1 cellular context compared by ENCODE assay signal in the genomic region with DNA sequence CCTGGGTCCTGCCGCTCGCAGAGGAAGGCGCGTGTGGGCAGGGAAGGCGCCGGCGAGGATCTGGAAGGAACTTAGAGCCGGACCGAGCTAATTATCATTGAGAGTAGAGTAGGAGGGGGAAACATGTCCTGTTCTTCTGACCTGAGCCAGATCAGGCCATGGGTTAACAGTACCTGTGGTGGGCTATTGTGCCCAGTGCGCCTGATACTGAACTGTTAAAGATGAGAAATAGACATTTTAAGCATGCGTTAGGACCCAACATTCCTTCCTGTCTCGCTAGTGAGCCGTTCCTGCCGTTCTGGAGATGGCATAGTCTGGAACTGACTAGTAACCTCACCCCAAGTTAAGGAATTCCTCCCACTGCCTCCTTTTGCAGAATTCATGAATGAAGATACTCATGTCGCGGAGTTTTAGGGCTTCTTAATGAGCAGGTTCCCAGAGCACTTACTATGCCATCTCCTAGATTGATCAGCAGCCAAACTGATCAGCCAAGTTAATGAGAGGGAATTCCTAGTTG.
TF ChIP-seq lines count a peak whose summit lies in the region.

No MANE protein-coding gene starts in this region.

TF ChIP-seq in K562, 482 proteins besides CTCF, POLR2A, EP300 and RAD21:
- TF ChIP-seq ZNF583 (CRISPR knock-in tag; IDR thresholded peaks at IDR 0.05), result 0 out of 2 replicates have a peak, but pooled peaks have one; percentile 2
- TF ChIP-seq NR2C2 (CRISPR knock-in tag; IDR thresholded peaks at IDR 0.05), result 0 out of 2 replicates have a peak, but pooled peaks have one; percentile 57
- no peak for TF ChIP-seq NR2C2 (tag; IDR thresholded peaks at IDR 0.05)
- TF ChIP-seq, protein P1, sequence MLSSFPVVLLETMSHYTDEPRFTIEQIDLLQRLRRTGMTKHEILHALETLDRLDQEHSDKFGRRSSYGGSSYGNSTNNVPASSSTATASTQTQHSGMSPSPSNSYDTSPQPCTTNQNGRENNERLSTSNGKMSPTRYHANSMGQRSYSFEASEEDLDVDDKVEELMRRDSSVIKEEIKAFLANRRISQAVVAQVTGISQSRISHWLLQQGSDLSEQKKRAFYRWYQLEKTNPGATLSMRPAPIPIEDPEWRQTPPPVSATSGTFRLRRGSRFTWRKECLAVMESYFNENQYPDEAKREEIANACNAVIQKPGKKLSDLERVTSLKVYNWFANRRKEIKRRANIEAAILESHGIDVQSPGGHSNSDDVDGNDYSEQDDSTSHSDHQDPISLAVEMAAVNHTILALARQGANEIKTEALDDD (IDR thresholded peaks at IDR 0.05), result peak; percentile 52; the same call in 1 of the 2 replicates
- TF ChIP-seq, protein P2, sequence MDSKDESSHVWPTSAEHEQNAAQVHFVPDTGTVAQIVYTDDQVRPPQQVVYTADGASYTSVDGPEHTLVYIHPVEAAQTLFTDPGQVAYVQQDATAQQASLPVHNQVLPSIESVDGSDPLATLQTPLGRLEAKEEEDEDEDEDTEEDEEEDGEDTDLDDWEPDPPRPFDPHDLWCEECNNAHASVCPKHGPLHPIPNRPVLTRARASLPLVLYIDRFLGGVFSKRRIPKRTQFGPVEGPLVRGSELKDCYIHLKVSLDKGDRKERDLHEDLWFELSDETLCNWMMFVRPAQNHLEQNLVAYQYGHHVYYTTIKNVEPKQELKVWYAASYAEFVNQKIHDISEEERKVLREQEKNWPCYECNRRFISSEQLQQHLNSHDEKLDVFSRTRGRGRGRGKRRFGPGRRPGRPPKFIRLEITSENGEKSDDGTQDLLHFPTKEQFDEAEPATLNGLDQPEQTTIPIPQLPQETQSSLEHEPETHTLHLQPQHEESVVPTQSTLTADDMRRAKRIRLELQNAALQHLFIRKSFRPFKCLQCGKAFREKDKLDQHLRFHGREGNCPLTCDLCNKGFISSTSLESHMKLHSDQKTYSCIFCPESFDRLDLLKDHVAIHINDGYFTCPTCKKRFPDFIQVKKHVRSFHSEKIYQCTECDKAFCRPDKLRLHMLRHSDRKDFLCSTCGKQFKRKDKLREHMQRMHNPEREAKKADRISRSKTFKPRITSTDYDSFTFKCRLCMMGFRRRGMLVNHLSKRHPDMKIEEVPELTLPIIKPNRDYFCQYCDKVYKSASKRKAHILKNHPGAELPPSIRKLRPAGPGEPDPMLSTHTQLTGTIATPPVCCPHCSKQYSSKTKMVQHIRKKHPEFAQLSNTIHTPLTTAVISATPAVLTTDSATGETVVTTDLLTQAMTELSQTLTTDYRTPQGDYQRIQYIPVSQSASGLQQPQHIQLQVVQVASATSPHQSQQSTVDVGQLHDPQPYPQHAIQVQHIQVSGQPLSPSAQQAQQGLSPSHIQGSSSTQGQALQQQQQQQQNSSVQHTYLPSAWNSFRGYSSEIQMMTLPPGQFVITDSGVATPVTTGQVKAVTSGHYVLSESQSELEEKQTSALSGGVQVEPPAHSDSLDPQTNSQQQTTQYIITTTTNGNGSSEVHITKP (IDR thresholded peaks at IDR 0.05; ENCODE audit: partially characterized antibody), result peak; percentile 54
- 0 out of 2 replicates have a peak, but pooled peaks have one; percentile 25 for TF ChIP-seq HDGF (IDR thresholded peaks at IDR 0.05)
- no peak for TF ChIP-seq KAT8 (IDR thresholded peaks at IDR 0.05; ENCODE audit: low read depth)
- TF ChIP-seq, protein P3, sequence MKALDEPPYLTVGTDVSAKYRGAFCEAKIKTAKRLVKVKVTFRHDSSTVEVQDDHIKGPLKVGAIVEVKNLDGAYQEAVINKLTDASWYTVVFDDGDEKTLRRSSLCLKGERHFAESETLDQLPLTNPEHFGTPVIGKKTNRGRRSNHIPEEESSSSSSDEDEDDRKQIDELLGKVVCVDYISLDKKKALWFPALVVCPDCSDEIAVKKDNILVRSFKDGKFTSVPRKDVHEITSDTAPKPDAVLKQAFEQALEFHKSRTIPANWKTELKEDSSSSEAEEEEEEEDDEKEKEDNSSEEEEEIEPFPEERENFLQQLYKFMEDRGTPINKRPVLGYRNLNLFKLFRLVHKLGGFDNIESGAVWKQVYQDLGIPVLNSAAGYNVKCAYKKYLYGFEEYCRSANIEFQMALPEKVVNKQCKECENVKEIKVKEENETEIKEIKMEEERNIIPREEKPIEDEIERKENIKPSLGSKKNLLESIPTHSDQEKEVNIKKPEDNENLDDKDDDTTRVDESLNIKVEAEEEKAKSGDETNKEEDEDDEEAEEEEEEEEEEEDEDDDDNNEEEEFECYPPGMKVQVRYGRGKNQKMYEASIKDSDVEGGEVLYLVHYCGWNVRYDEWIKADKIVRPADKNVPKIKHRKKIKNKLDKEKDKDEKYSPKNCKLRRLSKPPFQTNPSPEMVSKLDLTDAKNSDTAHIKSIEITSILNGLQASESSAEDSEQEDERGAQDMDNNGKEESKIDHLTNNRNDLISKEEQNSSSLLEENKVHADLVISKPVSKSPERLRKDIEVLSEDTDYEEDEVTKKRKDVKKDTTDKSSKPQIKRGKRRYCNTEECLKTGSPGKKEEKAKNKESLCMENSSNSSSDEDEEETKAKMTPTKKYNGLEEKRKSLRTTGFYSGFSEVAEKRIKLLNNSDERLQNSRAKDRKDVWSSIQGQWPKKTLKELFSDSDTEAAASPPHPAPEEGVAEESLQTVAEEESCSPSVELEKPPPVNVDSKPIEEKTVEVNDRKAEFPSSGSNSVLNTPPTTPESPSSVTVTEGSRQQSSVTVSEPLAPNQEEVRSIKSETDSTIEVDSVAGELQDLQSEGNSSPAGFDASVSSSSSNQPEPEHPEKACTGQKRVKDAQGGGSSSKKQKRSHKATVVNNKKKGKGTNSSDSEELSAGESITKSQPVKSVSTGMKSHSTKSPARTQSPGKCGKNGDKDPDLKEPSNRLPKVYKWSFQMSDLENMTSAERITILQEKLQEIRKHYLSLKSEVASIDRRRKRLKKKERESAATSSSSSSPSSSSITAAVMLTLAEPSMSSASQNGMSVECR (CRISPR knock-in tag; IDR thresholded peaks at IDR 0.05), result peak; percentile 3; the same call in 1 of the 2 replicates
- TF ChIP-seq ARID1B (IDR thresholded peaks at IDR 0.05), result no peak
- TF ChIP-seq, protein P4, sequence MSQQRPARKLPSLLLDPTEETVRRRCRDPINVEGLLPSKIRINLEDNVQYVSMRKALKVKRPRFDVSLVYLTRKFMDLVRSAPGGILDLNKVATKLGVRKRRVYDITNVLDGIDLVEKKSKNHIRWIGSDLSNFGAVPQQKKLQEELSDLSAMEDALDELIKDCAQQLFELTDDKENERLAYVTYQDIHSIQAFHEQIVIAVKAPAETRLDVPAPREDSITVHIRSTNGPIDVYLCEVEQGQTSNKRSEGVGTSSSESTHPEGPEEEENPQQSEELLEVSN (IDR thresholded peaks at IDR 0.05; ENCODE audit: borderline replicate concordance in 1 of 2, extremely low read depth in 1 of 2, insufficient read depth in 1 of 2, insufficient read length in 1 of 2, low read depth in 1 of 2, low read length in 1 of 2, poor library complexity in 1 of 2, severe bottlenecking in 1 of 2), result peak in 1 of 2 experiments; percentile 59
- TF ChIP-seq ZNF232 (CRISPR knock-in tag; IDR thresholded peaks at IDR 0.05), result 0 out of 2 replicates have a peak, but pooled peaks have one; percentile 51
- TF ChIP-seq, protein P5, sequence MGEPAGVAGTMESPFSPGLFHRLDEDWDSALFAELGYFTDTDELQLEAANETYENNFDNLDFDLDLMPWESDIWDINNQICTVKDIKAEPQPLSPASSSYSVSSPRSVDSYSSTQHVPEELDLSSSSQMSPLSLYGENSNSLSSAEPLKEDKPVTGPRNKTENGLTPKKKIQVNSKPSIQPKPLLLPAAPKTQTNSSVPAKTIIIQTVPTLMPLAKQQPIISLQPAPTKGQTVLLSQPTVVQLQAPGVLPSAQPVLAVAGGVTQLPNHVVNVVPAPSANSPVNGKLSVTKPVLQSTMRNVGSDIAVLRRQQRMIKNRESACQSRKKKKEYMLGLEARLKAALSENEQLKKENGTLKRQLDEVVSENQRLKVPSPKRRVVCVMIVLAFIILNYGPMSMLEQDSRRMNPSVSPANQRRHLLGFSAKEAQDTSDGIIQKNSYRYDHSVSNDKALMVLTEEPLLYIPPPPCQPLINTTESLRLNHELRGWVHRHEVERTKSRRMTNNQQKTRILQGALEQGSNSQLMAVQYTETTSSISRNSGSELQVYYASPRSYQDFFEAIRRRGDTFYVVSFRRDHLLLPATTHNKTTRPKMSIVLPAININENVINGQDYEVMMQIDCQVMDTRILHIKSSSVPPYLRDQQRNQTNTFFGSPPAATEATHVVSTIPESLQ (CRISPR knock-in tag; IDR thresholded peaks at IDR 0.05), result 0 out of 2 replicates have a peak, but pooled peaks have one; percentile 49
- TF ChIP-seq NFE2 (IDR thresholded peaks at IDR 0.05; ENCODE audit: low read depth), result no peak
- TF ChIP-seq, protein P6, sequence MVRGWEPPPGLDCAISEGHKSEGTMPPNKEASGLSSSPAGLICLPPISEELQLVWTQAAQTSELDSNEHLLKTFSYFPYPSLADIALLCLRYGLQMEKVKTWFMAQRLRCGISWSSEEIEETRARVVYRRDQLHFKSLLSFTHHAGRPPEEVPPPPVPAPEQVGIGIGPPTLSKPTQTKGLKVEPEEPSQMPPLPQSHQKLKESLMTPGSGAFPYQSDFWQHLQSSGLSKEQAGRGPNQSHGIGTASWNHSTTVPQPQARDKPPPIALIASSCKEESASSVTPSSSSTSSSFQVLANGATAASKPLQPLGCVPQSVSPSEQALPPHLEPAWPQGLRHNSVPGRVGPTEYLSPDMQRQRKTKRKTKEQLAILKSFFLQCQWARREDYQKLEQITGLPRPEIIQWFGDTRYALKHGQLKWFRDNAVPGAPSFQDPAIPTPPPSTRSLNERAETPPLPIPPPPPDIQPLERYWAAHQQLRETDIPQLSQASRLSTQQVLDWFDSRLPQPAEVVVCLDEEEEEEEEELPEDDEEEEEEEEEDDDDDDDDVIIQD (CRISPR knock-in tag; IDR thresholded peaks at IDR 0.05), result no peak
- TF ChIP-seq, protein P7, sequence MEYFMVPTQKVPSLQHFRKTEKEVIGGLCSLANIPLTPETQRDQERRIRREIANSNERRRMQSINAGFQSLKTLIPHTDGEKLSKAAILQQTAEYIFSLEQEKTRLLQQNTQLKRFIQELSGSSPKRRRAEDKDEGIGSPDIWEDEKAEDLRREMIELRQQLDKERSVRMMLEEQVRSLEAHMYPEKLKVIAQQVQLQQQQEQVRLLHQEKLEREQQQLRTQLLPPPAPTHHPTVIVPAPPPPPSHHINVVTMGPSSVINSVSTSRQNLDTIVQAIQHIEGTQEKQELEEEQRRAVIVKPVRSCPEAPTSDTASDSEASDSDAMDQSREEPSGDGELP (CRISPR knock-in tag; IDR thresholded peaks at IDR 0.05; ENCODE audit: borderline replicate concordance), result peak; percentile 21; the same call in 1 of the 2 replicates
- TF ChIP-seq, protein P8, sequence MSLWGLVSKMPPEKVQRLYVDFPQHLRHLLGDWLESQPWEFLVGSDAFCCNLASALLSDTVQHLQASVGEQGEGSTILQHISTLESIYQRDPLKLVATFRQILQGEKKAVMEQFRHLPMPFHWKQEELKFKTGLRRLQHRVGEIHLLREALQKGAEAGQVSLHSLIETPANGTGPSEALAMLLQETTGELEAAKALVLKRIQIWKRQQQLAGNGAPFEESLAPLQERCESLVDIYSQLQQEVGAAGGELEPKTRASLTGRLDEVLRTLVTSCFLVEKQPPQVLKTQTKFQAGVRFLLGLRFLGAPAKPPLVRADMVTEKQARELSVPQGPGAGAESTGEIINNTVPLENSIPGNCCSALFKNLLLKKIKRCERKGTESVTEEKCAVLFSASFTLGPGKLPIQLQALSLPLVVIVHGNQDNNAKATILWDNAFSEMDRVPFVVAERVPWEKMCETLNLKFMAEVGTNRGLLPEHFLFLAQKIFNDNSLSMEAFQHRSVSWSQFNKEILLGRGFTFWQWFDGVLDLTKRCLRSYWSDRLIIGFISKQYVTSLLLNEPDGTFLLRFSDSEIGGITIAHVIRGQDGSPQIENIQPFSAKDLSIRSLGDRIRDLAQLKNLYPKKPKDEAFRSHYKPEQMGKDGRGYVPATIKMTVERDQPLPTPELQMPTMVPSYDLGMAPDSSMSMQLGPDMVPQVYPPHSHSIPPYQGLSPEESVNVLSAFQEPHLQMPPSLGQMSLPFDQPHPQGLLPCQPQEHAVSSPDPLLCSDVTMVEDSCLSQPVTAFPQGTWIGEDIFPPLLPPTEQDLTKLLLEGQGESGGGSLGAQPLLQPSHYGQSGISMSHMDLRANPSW (CRISPR knock-in tag; IDR thresholded peaks at IDR 0.05), result no peak
- no peak for TF ChIP-seq MEF2A (IDR thresholded peaks at IDR 0.05; ENCODE audit: control insufficient read depth, low read depth, low read length)
- no peak for TF ChIP-seq BRCA1 (IDR thresholded peaks at IDR 0.05)
- TF ChIP-seq BRCA1 (CRISPR knock-in tag; IDR thresholded peaks at IDR 0.05), result 0 out of 2 replicates have a peak, but pooled peaks have one; percentile 9
- TF ChIP-seq, protein P9, sequence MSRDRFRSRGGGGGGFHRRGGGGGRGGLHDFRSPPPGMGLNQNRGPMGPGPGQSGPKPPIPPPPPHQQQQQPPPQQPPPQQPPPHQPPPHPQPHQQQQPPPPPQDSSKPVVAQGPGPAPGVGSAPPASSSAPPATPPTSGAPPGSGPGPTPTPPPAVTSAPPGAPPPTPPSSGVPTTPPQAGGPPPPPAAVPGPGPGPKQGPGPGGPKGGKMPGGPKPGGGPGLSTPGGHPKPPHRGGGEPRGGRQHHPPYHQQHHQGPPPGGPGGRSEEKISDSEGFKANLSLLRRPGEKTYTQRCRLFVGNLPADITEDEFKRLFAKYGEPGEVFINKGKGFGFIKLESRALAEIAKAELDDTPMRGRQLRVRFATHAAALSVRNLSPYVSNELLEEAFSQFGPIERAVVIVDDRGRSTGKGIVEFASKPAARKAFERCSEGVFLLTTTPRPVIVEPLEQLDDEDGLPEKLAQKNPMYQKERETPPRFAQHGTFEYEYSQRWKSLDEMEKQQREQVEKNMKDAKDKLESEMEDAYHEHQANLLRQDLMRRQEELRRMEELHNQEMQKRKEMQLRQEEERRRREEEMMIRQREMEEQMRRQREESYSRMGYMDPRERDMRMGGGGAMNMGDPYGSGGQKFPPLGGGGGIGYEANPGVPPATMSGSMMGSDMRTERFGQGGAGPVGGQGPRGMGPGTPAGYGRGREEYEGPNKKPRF (IDR thresholded peaks at IDR 0.05; ENCODE audit: low read depth, low read length), result no peak
- TF ChIP-seq, protein P10, sequence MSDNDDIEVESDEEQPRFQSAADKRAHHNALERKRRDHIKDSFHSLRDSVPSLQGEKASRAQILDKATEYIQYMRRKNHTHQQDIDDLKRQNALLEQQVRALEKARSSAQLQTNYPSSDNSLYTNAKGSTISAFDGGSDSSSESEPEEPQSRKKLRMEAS (CRISPR knock-in tag; IDR thresholded peaks at IDR 0.05), result peak; percentile 81
- TF ChIP-seq, protein P11, sequence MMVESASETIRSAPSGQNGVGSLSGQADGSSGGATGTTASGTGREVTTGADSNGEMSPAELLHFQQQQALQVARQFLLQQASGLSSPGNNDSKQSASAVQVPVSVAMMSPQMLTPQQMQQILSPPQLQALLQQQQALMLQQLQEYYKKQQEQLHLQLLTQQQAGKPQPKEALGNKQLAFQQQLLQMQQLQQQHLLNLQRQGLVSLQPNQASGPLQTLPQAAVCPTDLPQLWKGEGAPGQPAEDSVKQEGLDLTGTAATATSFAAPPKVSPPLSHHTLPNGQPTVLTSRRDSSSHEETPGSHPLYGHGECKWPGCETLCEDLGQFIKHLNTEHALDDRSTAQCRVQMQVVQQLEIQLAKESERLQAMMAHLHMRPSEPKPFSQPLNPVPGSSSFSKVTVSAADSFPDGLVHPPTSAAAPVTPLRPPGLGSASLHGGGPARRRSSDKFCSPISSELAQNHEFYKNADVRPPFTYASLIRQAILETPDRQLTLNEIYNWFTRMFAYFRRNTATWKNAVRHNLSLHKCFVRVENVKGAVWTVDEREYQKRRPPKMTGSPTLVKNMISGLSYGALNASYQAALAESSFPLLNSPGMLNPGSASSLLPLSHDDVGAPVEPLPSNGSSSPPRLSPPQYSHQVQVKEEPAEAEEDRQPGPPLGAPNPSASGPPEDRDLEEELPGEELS (CRISPR knock-in tag; IDR thresholded peaks at IDR 0.05; ENCODE audit: borderline replicate concordance), result peak; percentile 56; the same call in 1 of the 2 replicates
- no peak for TF ChIP-seq ZNF12 (CRISPR knock-in tag; IDR thresholded peaks at IDR 0.05)
